ENCODE assay signal across 17 cellular contexts in genomic region chr10:88081457-88082054, GRCh38.
DNase-seq lines count a peak whose midpoint lies in the region; ATAC-seq, FAIRE-seq and TF ChIP-seq lines count a peak whose summit lies in the region.
"Had no signal": no experiment of that assay in that cellular context is flagged by ENCODE, and none has a peak within 500 bp of the region (broad histone marks: within the 10 kb centered on the region; RNA-seq: fewer than 3 reads in every experiment).

No MANE protein-coding gene starts in this region.

- DNase-seq in GM12865 (ENCODE audit: low read depth) (no peak), GM19239 (ENCODE audit: insufficient read length, low spot score) (no peak), left lobe of liver (ENCODE audit: low spot score) (no peak), NOMO-1 (lab: John Stamatoyannopoulos, UW; ENCODE audit: unreplicated experiment in 2 of 2) (no peak)
- DNase-seq: BE2C; CD8-positive, alpha-beta T cell; DMS79 treated with DMSO at 0.1 percent for 48 hours; GDM1; H7; NCI-H1092; NCI-H187; NCI-H748 treated with DMSO at 0.1 percent for 48 hours; SW 1271 had no signal

- no peak overlapping the region for H3K27ac ChIP-seq in OCI-LY3 (ENCODE audit: low read length)

- no peak overlapping the region for H2AFZ ChIP-seq in OCI-LY3 (ENCODE audit: low read depth, low read length)

- peak; percentile 73 for FAIRE-seq in GM19239 (lab: Jason Lieb, UNC)
- FAIRE-seq: D721Med had no signal

- H3K36me3 ChIP-seq in OCI-LY3 (replicated peaks; ENCODE audit: low read depth, low read length) = no peaks in the 10 kb centered on the region
- H3K36me3 ChIP-seq: BE2C had no signal

- no peaks in the 10 kb centered on the region for H3K79me2 ChIP-seq in OCI-LY3 (ENCODE audit: low read length)

- H3K9me3 ChIP-seq in OCI-LY3 (ENCODE audit: insufficient read depth, low read length) = no peaks in the 10 kb centered on the region
- H3K9me3 ChIP-seq: BE2C had no signal

- ATAC-seq in left lobe of liver = peak; percentile 75
- ATAC-seq in HG02884 (IDR thresholded peaks at IDR 0.05; ENCODE audit: unreplicated experiment) = no peak
- ATAC-seq in HG02870 (IDR thresholded peaks at IDR 0.05; ENCODE audit: unreplicated experiment) = no peak
- ATAC-seq: CD8-positive, alpha-beta T cell had no signal

- H3K9ac ChIP-seq in OCI-LY3 (ENCODE audit: low read length) = 0 out of 2 replicates have a peak overlapping the region, but pooled peaks have one; percentile 46

- H3K4me3 ChIP-seq in GM12865 (ENCODE audit: low read depth, low read length) (peak overlapping the region; percentile 52), OCI-LY3 (ENCODE audit: low read length) (peak overlapping the region; percentile 55; the same call in 1 of the 2 replicates)

- peak overlapping the region; percentile 89 for H3K4me2 ChIP-seq in OCI-LY3 (ENCODE audit: low read length)

- peaks cover 51% of the 10 kb centered on the region for H3K4me1 ChIP-seq in OCI-LY3 (ENCODE audit: low read length)
- H3K4me1 ChIP-seq: BE2C had no signal

- H3K27me3 ChIP-seq in OCI-LY3 (ENCODE audit: low read depth, low read length) = no peaks in the 10 kb centered on the region; the same call in 1 of the 2 replicates
- H3K27me3 ChIP-seq: BE2C had no signal

- no peaks in the 10 kb centered on the region for H4K20me1 ChIP-seq in OCI-LY3 (ENCODE audit: insufficient read depth, low read length)

- TF ChIP-seq CTCF in GM12865 (IDR thresholded peaks at IDR 0.05; ENCODE audit: insufficient read depth, low read depth, low read length, missing control alignments) = no peak
- no peak for TF ChIP-seq CTCF in OCI-LY3 (IDR thresholded peaks at IDR 0.05; ENCODE audit: low read depth, low read length)
